Comparison of ENCODE assay signal across 1 cellular context in genomic region chrX:44898411-44899221, GRCh38.
TF ChIP-seq lines count a peak whose summit lies in the region.

No MANE protein-coding gene starts in this region.

TF ChIP-seq in GM12878, 131 proteins besides CTCF, POLR2A, EP300 and RAD21:
- 0 out of 2 replicates have a peak, but pooled peaks have one; percentile 24 for TF ChIP-seq POLR2AphosphoS5 (IDR thresholded peaks at IDR 0.05; ENCODE audit: low read length)
- 0 out of 2 replicates have a peak, but pooled peaks have one; percentile 12 for TF ChIP-seq TCF3 (IDR thresholded peaks at IDR 0.05; ENCODE audit: borderline replicate concordance, insufficient read depth, low read depth, low read length)
- no peak for TF ChIP-seq ZNF24 (IDR thresholded peaks at IDR 0.05)
- 0 out of 4 replicates have a peak, but pooled peaks of 1 of the 2 experiments have one; percentile 2 for TF ChIP-seq CEBPB (IDR thresholded peaks at IDR 0.05; ENCODE audit: borderline replicate concordance in 1 of 2, low read depth in 2 of 2, low read length in 2 of 2)
- no peak for TF ChIP-seq TCF7 (IDR thresholded peaks at IDR 0.05; ENCODE audit: borderline replicate concordance)
- TF ChIP-seq CREM (IDR thresholded peaks at IDR 0.05; ENCODE audit: low read depth) = 0 out of 2 replicates have a peak, but pooled peaks have one; percentile 12
- no peak for TF ChIP-seq CHD2 (IDR thresholded peaks at IDR 0.05; ENCODE audit: borderline replicate concordance, low read depth, low read length)
- TF ChIP-seq, protein P1, sequence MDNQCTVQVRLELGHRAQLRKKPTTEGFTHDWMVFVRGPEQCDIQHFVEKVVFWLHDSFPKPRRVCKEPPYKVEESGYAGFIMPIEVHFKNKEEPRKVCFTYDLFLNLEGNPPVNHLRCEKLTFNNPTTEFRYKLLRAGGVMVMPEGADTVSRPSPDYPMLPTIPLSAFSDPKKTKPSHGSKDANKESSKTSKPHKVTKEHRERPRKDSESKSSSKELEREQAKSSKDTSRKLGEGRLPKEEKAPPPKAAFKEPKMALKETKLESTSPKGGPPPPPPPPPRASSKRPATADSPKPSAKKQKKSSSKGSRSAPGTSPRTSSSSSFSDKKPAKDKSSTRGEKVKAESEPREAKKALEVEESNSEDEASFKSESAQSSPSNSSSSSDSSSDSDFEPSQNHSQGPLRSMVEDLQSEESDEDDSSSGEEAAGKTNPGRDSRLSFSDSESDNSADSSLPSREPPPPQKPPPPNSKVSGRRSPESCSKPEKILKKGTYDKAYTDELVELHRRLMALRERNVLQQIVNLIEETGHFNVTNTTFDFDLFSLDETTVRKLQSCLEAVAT (IDR thresholded peaks at IDR 0.05) = peak; percentile 87; the same call in 1 of the 2 replicates
- TF ChIP-seq ATF7 (IDR thresholded peaks at IDR 0.05; ENCODE audit: low read depth) = peak; percentile 60
- TF ChIP-seq, protein P2, sequence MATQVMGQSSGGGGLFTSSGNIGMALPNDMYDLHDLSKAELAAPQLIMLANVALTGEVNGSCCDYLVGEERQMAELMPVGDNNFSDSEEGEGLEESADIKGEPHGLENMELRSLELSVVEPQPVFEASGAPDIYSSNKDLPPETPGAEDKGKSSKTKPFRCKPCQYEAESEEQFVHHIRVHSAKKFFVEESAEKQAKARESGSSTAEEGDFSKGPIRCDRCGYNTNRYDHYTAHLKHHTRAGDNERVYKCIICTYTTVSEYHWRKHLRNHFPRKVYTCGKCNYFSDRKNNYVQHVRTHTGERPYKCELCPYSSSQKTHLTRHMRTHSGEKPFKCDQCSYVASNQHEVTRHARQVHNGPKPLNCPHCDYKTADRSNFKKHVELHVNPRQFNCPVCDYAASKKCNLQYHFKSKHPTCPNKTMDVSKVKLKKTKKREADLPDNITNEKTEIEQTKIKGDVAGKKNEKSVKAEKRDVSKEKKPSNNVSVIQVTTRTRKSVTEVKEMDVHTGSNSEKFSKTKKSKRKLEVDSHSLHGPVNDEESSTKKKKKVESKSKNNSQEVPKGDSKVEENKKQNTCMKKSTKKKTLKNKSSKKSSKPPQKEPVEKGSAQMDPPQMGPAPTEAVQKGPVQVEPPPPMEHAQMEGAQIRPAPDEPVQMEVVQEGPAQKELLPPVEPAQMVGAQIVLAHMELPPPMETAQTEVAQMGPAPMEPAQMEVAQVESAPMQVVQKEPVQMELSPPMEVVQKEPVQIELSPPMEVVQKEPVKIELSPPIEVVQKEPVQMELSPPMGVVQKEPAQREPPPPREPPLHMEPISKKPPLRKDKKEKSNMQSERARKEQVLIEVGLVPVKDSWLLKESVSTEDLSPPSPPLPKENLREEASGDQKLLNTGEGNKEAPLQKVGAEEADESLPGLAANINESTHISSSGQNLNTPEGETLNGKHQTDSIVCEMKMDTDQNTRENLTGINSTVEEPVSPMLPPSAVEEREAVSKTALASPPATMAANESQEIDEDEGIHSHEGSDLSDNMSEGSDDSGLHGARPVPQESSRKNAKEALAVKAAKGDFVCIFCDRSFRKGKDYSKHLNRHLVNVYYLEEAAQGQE (IDR thresholded peaks at IDR 0.05; ENCODE audit: low read depth, low read length) = no peak
- TF ChIP-seq SREBF1 (IDR thresholded peaks at IDR 0.05; ENCODE audit: low read length) = no peak
- TF ChIP-seq RELB (IDR thresholded peaks at IDR 0.05; ENCODE audit: low read depth) = peak; percentile 54; the same call in 1 of the 2 replicates
- TF ChIP-seq HDGF (IDR thresholded peaks at IDR 0.05) = peak; percentile 91
- peak in 1 of 2 experiments; percentile 84; a peak in 2 of 4 replicates for TF ChIP-seq IKZF2 (IDR thresholded peaks at IDR 0.05)
- TF ChIP-seq NBN (IDR thresholded peaks at IDR 0.05) = peak; percentile 98
- TF ChIP-seq TCF12 (IDR thresholded peaks at IDR 0.05; ENCODE audit: low read depth, low read length) = 0 out of 2 replicates have a peak, but pooled peaks have one; percentile 12
- no peak for TF ChIP-seq MYC (IDR thresholded peaks at IDR 0.05; ENCODE audit: insufficient read depth, insufficient read length, insufficient replicate concordance, low read length, severe bottlenecking)
- TF ChIP-seq RUNX3 (IDR thresholded peaks at IDR 0.05; ENCODE audit: low read length) = peak; percentile 67
- peak; percentile 64; the same call in 1 of the 2 replicates for TF ChIP-seq MTA2 (IDR thresholded peaks at IDR 0.05; ENCODE audit: low read depth)
